20 cellular contexts compared by ENCODE assay signal in the genomic region with DNA sequence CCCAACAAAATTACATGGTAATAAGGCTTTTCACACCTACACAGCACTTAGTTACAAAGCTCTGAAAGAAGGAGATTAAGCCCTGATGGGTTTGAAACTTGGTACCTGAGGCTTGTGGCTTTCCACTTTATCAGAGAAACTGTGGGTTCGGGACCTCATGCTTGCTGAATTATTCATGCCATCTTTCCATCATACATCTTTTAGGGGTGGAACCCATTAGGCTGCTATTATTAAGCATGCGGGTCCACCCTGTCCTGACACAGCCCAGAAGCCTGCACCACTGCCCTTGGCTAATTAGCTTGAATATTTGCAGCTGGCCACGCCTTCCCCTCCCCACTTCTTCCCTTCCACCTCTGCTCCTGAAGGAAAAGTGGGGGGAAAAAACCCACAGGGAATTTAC.
A peak's percentile ranks its signal among the peaks of the same experiment; 100 is the strongest.
DNase-seq lines count a peak whose midpoint lies in the region; ATAC-seq, FAIRE-seq and TF ChIP-seq lines count a peak whose summit lies in the region.
"Had no signal": no experiment of that assay in that cellular context is flagged by ENCODE, and none has a peak within 500 bp of the region (broad histone marks: within the 10 kb centered on the region; RNA-seq: fewer than 3 reads in every experiment).

No MANE protein-coding gene starts in this region.

- H3K9me3 Mint-ChIP-seq in astrocyte (ENCODE audit: unreplicated experiment): peaks cover 3% of the 10 kb centered on the region

- H3K79me2 ChIP-seq in astrocyte (ENCODE audit: insufficient read depth, low read length): no peaks in the 10 kb centered on the region
- H3K79me2 ChIP-seq in keratinocyte (ENCODE audit: control insufficient read depth, insufficient read depth, low read length): no peaks in the 10 kb centered on the region

- dilution Hi-C loops in keratinocyte (cut with MboI; ENCODE audit: extremely low pct_ligation_motif_present, low sequenced_read_pairs): no loop called here

- H3K4me1 ChIP-seq in right atrium auricular region: peaks cover 0 to 20% of the 10 kb centered on the region in 2 donors
- H3K4me1 ChIP-seq in astrocyte (ENCODE audit: insufficient read depth, low read length): peaks cover 12% of the 10 kb centered on the region
- peaks cover 32% of the 10 kb centered on the region for H3K4me1 ChIP-seq in keratinocyte (ENCODE audit: control insufficient read depth, extremely low read depth, insufficient read depth, low read length)
- H3K4me1 ChIP-seq in sigmoid colon: peaks cover 0 to 38% (median 20%) of the 10 kb centered on the region in 4 donors
- H3K4me1 ChIP-seq in kidney (ENCODE audit: control insufficient read depth in 1 of 2, insufficient read depth in 1 of 2, low read depth in 1 of 2, low read length in 2 of 2): no peaks in the 10 kb centered on the region
- H3K4me1 ChIP-seq: right lobe of liver, SJCRH30, thyroid gland had no signal

- H3K4me3 Mint-ChIP-seq in astrocyte (ENCODE audit: unreplicated experiment): no peak overlapping the region
- H3K4me3 Mint-ChIP-seq: activated CD4-positive, alpha-beta memory T cell treated with anti-CD3 and anti-CD28 coated beads for 36 hours had no signal

- H3K9me1 ChIP-seq in keratinocyte (ENCODE audit: control insufficient read depth, extremely low read depth, insufficient read depth, low read length): no peaks in the 10 kb centered on the region

- no peak overlapping the region for H3K4me3 ChIP-seq in right atrium auricular region
- no peak overlapping the region for H3K4me3 ChIP-seq in astrocyte (ENCODE audit: insufficient read depth, low read depth, low read length)
- no peak overlapping the region for H3K4me3 ChIP-seq in keratinocyte (ENCODE audit: control insufficient read depth in 2 of 3, extremely low read depth in 1 of 3, insufficient read depth in 2 of 3, low read depth in 1 of 3, low read length in 3 of 3)
- no peak overlapping the region for H3K4me3 ChIP-seq in sigmoid colon
- no peak overlapping the region for H3K4me3 ChIP-seq in kidney (ENCODE audit: low read length in 2 of 2)
- H3K4me3 ChIP-seq: heart right ventricle, right lobe of liver, SJCRH30, thyroid gland had no signal

- H3K27ac Mint-ChIP-seq in astrocyte (ENCODE audit: unreplicated experiment): no peak overlapping the region
- H3K27ac Mint-ChIP-seq: activated CD4-positive, alpha-beta memory T cell treated with anti-CD3 and anti-CD28 coated beads for 36 hours had no signal

- H3K4me2 ChIP-seq in astrocyte (ENCODE audit: low read length) (no peak overlapping the region), keratinocyte (ENCODE audit: control insufficient read depth, extremely low read depth, insufficient read depth, low read depth, low read length) (peak overlapping the region; percentile 36)

- ATAC-seq in Right ventricle myocardium inferior: no peak
- no peak for ATAC-seq in HG03196 (IDR thresholded peaks at IDR 0.05; ENCODE audit: unreplicated experiment)
- ATAC-seq: PC-3, right lobe of liver had no signal

- peaks cover 2% of the 10 kb centered on the region for H3K27me3 Mint-ChIP-seq in astrocyte (ENCODE audit: low read depth, unreplicated experiment)
- H3K27me3 Mint-ChIP-seq: activated CD4-positive, alpha-beta memory T cell treated with anti-CD3 and anti-CD28 coated beads for 36 hours had no signal

- no peak for TF ChIP-seq EP300 in sigmoid colon (IDR thresholded peaks at IDR 0.05)

- DNase-seq in right atrium auricular region (ENCODE audit: low spot score) (no peak), Right ventricle myocardium inferior (ENCODE audit: missing footprints) (no peak), astrocyte (ENCODE audit: low read depth) (peak; percentile 12), keratinocyte (ENCODE audit: low read depth, low spot score) (no peak), NCI-H2171 treated with DMSO at 0.1 percent for 48 hours (lab: John Stamatoyannopoulos, UW) (no peak), sigmoid colon (no peak), kidney (no peak)
- DNase-seq: activated CD4-positive, alpha-beta memory T cell treated with anti-CD3 and anti-CD28 coated beads for 36 hours; activated gamma-delta T cell; DMS53; GF-D8; heart right ventricle; NCI-H1417 treated with DMSO at 0.1 percent for 48 hours; NCI-H774; PC-3; right lobe of liver; SJCRH30; thyroid gland; WERI-Rb-1 had no signal

- H3K9ac ChIP-seq in astrocyte (ENCODE audit: low read length) (no peak overlapping the region), keratinocyte (ENCODE audit: control insufficient read depth, extremely low read depth, insufficient read depth, low read length) (no peak overlapping the region), kidney (ENCODE audit: low read length in 2 of 2) (no peak overlapping the region)

- H4K20me1 ChIP-seq in astrocyte (ENCODE audit: insufficient read depth, low read length) (no peaks in the 10 kb centered on the region), keratinocyte (ENCODE audit: control insufficient read depth, extremely low read depth, insufficient read depth, low read length) (no peaks in the 10 kb centered on the region)

- no peak for TF ChIP-seq CTCF in right atrium auricular region (IDR thresholded peaks at IDR 0.05)
- no peak for TF ChIP-seq CTCF in astrocyte (IDR thresholded peaks at IDR 0.05; ENCODE audit: insufficient read depth, low read depth, low read length)
- no peak for TF ChIP-seq CTCF in keratinocyte (optimal IDR thresholded peaks at IDR 0.05 in 1 of 3, IDR thresholded peaks at IDR 0.05 in 1 of 3, conservative IDR thresholded peaks at IDR 0.05 in 1 of 3; ENCODE audit: extremely low read depth in 1 of 3, insufficient read depth in 2 of 3, low read length in 3 of 3)
- no peak for TF ChIP-seq CTCF in sigmoid colon (IDR thresholded peaks at IDR 0.05)
- TF ChIP-seq CTCF in kidney (IDR thresholded peaks at IDR 0.05; ENCODE audit: borderline replicate concordance, extremely low read depth, insufficient read depth): no peak

- H3K27me3 ChIP-seq in right atrium auricular region (no peaks in the 10 kb centered on the region), astrocyte (ENCODE audit: insufficient read depth, low read length) (no peaks in the 10 kb centered on the region), keratinocyte (ENCODE audit: control insufficient read depth, extremely low read depth, insufficient read depth, low read length) (no peaks in the 10 kb centered on the region), sigmoid colon (no peaks in the 10 kb centered on the region)
- H3K27me3 ChIP-seq: heart right ventricle, right lobe of liver, SJCRH30, thyroid gland had no signal

- FAIRE-seq in astrocyte (lab: Jason Lieb, UNC): no peak
- peak; percentile 57 for FAIRE-seq in keratinocyte (lab: Jason Lieb, UNC)
- FAIRE-seq in kidney (lab: Jason Lieb, UNC): no peak

- no peaks in the 10 kb centered on the region for H3K36me3 Mint-ChIP-seq in astrocyte (ENCODE audit: low read depth, unreplicated experiment)
- H3K36me3 Mint-ChIP-seq: activated CD4-positive, alpha-beta memory T cell treated with anti-CD3 and anti-CD28 coated beads for 36 hours had no signal

- WGBS in sigmoid colon, 2 donors: 83 to 88% methylated on average over 3 of the region's 3 CpGs

- TF ChIP-seq POLR2A in sigmoid colon (IDR thresholded peaks at IDR 0.05): no peak

- H3K9me3 ChIP-seq in right atrium auricular region: no peaks in the 10 kb centered on the region
- H3K9me3 ChIP-seq in astrocyte (ENCODE audit: insufficient read depth, low read depth, low read length): no peaks in the 10 kb centered on the region
- H3K9me3 ChIP-seq in keratinocyte (ENCODE audit: control insufficient read depth, low read depth, low read length): no peaks in the 10 kb centered on the region
- H3K9me3 ChIP-seq in sigmoid colon: no peaks in the 10 kb centered on the region
- H3K9me3 ChIP-seq in kidney (ENCODE audit: control insufficient read depth in 1 of 2, low read length in 2 of 2): no peaks in the 10 kb centered on the region
- H3K9me3 ChIP-seq: right lobe of liver, SJCRH30, thyroid gland had no signal

- H2AFZ ChIP-seq in astrocyte (ENCODE audit: low read depth, low read length) (no peak overlapping the region), keratinocyte (ENCODE audit: control insufficient read depth, low read length) (no peak overlapping the region)

- intact Hi-C loops in Right ventricle myocardium inferior (cut with DNase I) (no loop called here), sigmoid colon (cut with DNase I) (no loop called here), kidney (cut with DNase I) (no loop called here)

- H3K27ac ChIP-seq in right atrium auricular region (peak overlapping the region; percentile 50 to 68), astrocyte (ENCODE audit: low read depth, low read length) (no peak overlapping the region), keratinocyte (ENCODE audit: control insufficient read depth, insufficient read depth, low read length) (no peak overlapping the region), sigmoid colon (peak overlapping the region in 2 of 4 donors; percentile 67 to 74), kidney (ENCODE audit: low read depth in 2 of 2, low read length in 2 of 2) (no peak overlapping the region)
- H3K27ac ChIP-seq: right lobe of liver, SJCRH30, thyroid gland, WERI-Rb-1 had no signal

- H3K36me3 ChIP-seq in right atrium auricular region (no peaks in the 10 kb centered on the region), astrocyte (ENCODE audit: insufficient read depth, low read length) (no peaks in the 10 kb centered on the region), keratinocyte (ENCODE audit: control insufficient read depth in 2 of 2, extremely low read depth in 1 of 2, insufficient read depth in 2 of 2, low read length in 2 of 2) (no peaks in the 10 kb centered on the region), sigmoid colon (no peaks in the 10 kb centered on the region), kidney (ENCODE audit: control insufficient read depth in 1 of 2, insufficient read depth in 2 of 2, low read length in 2 of 2) (no peaks in the 10 kb centered on the region)
- H3K36me3 ChIP-seq: heart right ventricle, right lobe of liver, SJCRH30, thyroid gland, WERI-Rb-1 had no signal

- H3K4me1 Mint-ChIP-seq in astrocyte (ENCODE audit: low read depth, unreplicated experiment): peaks cover 12% of the 10 kb centered on the region

Comparison
In these comparisons a context has a peak if more than half of its experiments do, and no peak if none do; other contexts are left out.
1. H3K27ac ChIP-seq: peak in right atrium auricular region (2 of 2); none in astrocyte (single experiment), keratinocyte (single experiment) and kidney (0 of 2).